In the genomic region with DNA sequence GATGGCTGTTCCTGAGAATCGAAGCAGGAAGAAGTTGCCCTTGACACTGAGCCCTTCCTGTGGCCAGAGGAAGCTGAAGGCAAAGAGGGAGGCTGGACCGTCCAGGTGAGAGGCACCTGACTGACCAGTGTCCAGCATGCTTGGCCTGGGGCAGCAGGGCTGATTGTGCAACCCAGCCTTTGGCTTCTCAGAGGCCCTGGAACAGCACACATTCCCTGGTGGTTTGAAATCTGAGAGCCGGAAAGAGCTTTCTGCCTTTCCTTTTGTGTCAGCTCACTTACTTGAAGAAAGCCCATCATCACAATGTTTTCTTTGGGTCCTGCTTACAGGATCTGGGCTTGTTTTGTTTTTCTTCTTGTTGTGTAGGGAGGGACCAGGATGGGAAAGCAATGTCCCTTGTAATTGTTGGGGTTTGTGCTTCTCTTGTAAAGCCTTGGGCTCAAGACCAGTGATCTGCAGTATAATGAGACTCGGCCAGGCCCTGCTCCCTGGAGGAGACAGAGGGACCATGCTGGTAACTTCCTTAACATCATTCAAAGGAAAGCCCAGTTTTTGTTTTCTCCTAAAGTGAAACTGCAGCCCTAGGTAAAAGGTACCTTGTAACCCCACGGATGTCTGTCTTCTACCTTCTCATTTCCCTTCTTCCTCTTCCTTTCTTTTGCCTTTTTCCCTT, we compare ENCODE assay signal across 10 cellular contexts.
DNase-seq lines count a peak whose midpoint lies in the region; ATAC-seq and TF ChIP-seq lines count a peak whose summit lies in the region.
"Had no signal": no experiment of that assay in that cellular context is flagged by ENCODE, and none has a peak within 500 bp of the region (broad histone marks: within the 10 kb centered on the region; RNA-seq: fewer than 3 reads in every experiment).

No MANE protein-coding gene starts in this region.

- no peak overlapping the region for H3K4me2 ChIP-seq in mammary epithelial cell (ENCODE audit: insufficient read depth, low read depth, low read length)

- no peaks in the 10 kb centered on the region for H3K36me3 Mint-ChIP-seq in MCF 10A (ENCODE audit: insufficient read depth, unreplicated experiment)

- CTCF ChIA-PET in MCF 10A (lab: Yijun Ruan, JAX) = interaction anchor here (0.9 kb wide), 1 partner anchor 7 kb away, joined by 4 read pairs; no protein-coding TSS in a partner anchor
- CTCF ChIA-PET in mammary epithelial cell (lab: Charles Lee; ENCODE audit: low non-redundant PET) = no interaction called here

- no TSS peak for BruUV-seq in MCF 10A (replicated peaks; lab: Mats Ljungman, UMichigan)
- BruUV-seq in mammary epithelial cell (replicated peaks; lab: Mats Ljungman, UMichigan) = no TSS peak

- H3K4me3 ChIP-seq in mammary epithelial cell (replicated peaks in 1 of 3; ENCODE audit: insufficient read depth in 1 of 3, low read depth in 2 of 3, low read length in 3 of 3) (no peak overlapping the region), fibroblast of villous mesenchyme (ENCODE audit: low read depth, low read length) (no peak overlapping the region)

- WGBS in mammary epithelial cell (ENCODE audit: low coverage, missing lambda C conversion rate) = 95% methylated on average over 4 of the region's 5 CpGs

- H3K4me3 Mint-ChIP-seq in MCF 10A (ENCODE audit: unreplicated experiment) = no peak overlapping the region

- H3K27ac Mint-ChIP-seq in MCF 10A (ENCODE audit: low read depth, unreplicated experiment) = peak overlapping the region; percentile 44

- POLR2A ChIA-PET in MCF 10A (lab: Yijun Ruan, JAX) = no interaction called here

- H3K36me3 ChIP-seq in mammary epithelial cell (ENCODE audit: insufficient read depth, low read length) = no peaks in the 10 kb centered on the region

- H4K20me1 ChIP-seq in mammary epithelial cell (ENCODE audit: insufficient read depth, low read length) = no peaks in the 10 kb centered on the region

- peaks cover 7% of the 10 kb centered on the region for H3K9me3 Mint-ChIP-seq in MCF 10A (ENCODE audit: unreplicated experiment)

- TF ChIP-seq CTCF in MCF 10A (IDR thresholded peaks at IDR 0.05; ENCODE audit: unreplicated experiment) (no peak), mammary epithelial cell (conservative IDR thresholded peaks at IDR 0.05 in 1 of 2, IDR thresholded peaks at IDR 0.05 in 1 of 2; ENCODE audit: extremely low read depth in 1 of 2, insufficient read depth in 1 of 2, low read depth in 1 of 2, low read length in 2 of 2) (no peak), fibroblast of villous mesenchyme (IDR thresholded peaks at IDR 0.05; ENCODE audit: insufficient read depth, low read depth, low read length) (no peak), omental fat pad (IDR thresholded peaks at IDR 0.05) (no peak)

- H3K27me3 Mint-ChIP-seq in MCF 10A (ENCODE audit: insufficient read depth, unreplicated experiment) = no peaks in the 10 kb centered on the region

- in situ Hi-C loops in mammary epithelial cell (cut with MboI; ENCODE audit: low sequenced_read_pairs in 2 of 2) = no loop called here

- ATAC-seq in omental fat pad (ENCODE audit: low FRiP score) (peak; percentile 50), GM19397 (IDR thresholded peaks at IDR 0.05; ENCODE audit: unreplicated experiment) (no peak), HG03097 (IDR thresholded peaks at IDR 0.05; ENCODE audit: low FRiP score, unreplicated experiment) (no peak), esophagus mucosa (no peak)

- dilution Hi-C loops in mammary epithelial cell (cut with HindIII; ENCODE audit: low sequenced_read_pairs) = no loop called here

- H3K27ac ChIP-seq in mammary epithelial cell (ENCODE audit: insufficient read depth, low read depth, low read length) = no peak overlapping the region
- H3K27ac ChIP-seq: HL-60 had no signal

- no peaks in the 10 kb centered on the region for H3K9me3 ChIP-seq in mammary epithelial cell (replicated peaks; ENCODE audit: insufficient read depth, low read length)

- H3K27me3 ChIP-seq in mammary epithelial cell (ENCODE audit: insufficient read depth, low read length) = no peaks in the 10 kb centered on the region

- intact Hi-C loops in MCF 10A (cut with micrococcal nuclease) (no loop called here), mammary epithelial cell (cut with micrococcal nuclease) (no loop called here)

- H2AFZ ChIP-seq in mammary epithelial cell (ENCODE audit: low read depth, low read length) = no peak overlapping the region

- peaks cover 35% of the 10 kb centered on the region for H3K4me1 Mint-ChIP-seq in MCF 10A (ENCODE audit: insufficient read depth, unreplicated experiment)

- no peaks in the 10 kb centered on the region for H3K79me2 ChIP-seq in mammary epithelial cell (ENCODE audit: insufficient read depth, low read length)

- peaks cover 13% of the 10 kb centered on the region for H3K4me1 ChIP-seq in mammary epithelial cell (ENCODE audit: insufficient read depth, low read length)

- DNase-seq in MCF 10A (ENCODE audit: unreplicated experiment) = peak; percentile 86
- DNase-seq in mammary epithelial cell = no peak
- DNase-seq in fibroblast of villous mesenchyme (ENCODE audit: low read depth) = peak; percentile 91
- no peak for DNase-seq in omental fat pad (ENCODE audit: low spot score)
- no peak for DNase-seq in hippocampal formation (lab: John Stamatoyannopoulos, UW)
- DNase-seq: central memory CD4-positive, alpha-beta T cell had no signal

- no peak overlapping the region for H3K9ac ChIP-seq in mammary epithelial cell (ENCODE audit: insufficient read depth, low read length)

Comparison
In these comparisons a context has a peak if more than half of its experiments do, and no peak if none do; other contexts are left out.
1. DNase-seq: peak in MCF 10A (single experiment) and fibroblast of villous mesenchyme (single experiment); none in mammary epithelial cell (single experiment), omental fat pad (single experiment) and hippocampal formation (0 of 2).